In genomic region chr9:94613003-94613402, GRCh38 we compare ENCODE assay signal across 23 cellular contexts. TPM values are rescaled to one million over a fixed set of nuclear protein-coding genes. Genes with fewer than 3 reads are reported as not detected.
DNase-seq lines count a peak whose midpoint lies in the region; FAIRE-seq and TF ChIP-seq lines count a peak whose summit lies in the region.
"Had no signal": no experiment of that assay in that cellular context is flagged by ENCODE, and none has a peak within 500 bp of the region (broad histone marks: within the 10 kb centered on the region; RNA-seq: fewer than 3 reads in every experiment).

No MANE protein-coding gene starts in this region.

- H3K27me3 ChIP-seq in osteoblast (ENCODE audit: insufficient read depth, low read length): peaks cover 16% of the 10 kb centered on the region
- H3K27me3 ChIP-seq: adrenal gland, BLaER1, breast epithelium had no signal

- no peak for FAIRE-seq in D721Med (lab: Jason Lieb, UNC)
- FAIRE-seq: small intestine had no signal

- DNase-seq in D721Med (ENCODE audit: insufficient read length, low spot score) (no peak), KBM-7 (peak; percentile 12), choroid plexus epithelial cell (ENCODE audit: low read depth) (peak; percentile 19), osteoblast (ENCODE audit: insufficient read length, low spot score, missing footprints) (no peak), NCI-H2107 treated with DMSO at 0.1 percent for 48 hours (lab: John Stamatoyannopoulos, UW; ENCODE audit: unreplicated experiment) (no peak), NCI-H2029 (lab: John Stamatoyannopoulos, UW) (no peak)
- no peak for DNase-seq in activated effector memory CD4-positive, alpha-beta T cell treated with Interleukin-2 at 50 U/mL for 16 hours
- DNase-seq: activated naive CD4-positive, alpha-beta T cell; activated T-cell treated with anti-CD3 and anti-CD28 coated beads, Interleukin-2, amount 50 U/mL, for 1 hour; adrenal gland; COR-L47; DMS79 treated with DMSO at 0.1 percent for 48 hours; left ventricle myocardium superior; MV-4-11; NCI-H1694 treated with DMSO at 0.1 percent for 48 hours; NCI-H748 treated with DMSO at 0.1 percent for 48 hours; psoas muscle; Right ventricle myocardium superior; small intestine; stimulated activated CD4-positive, alpha-beta T cell treated with anti-CD3 and anti-CD28 coated beads, Interleukin-2, amount 100 ng/mL, for 24 hours had no signal

- no peaks in the 10 kb centered on the region for H3K79me2 ChIP-seq in osteoblast (ENCODE audit: insufficient read depth, low read length)

- peak; percentile 0 for TF ChIP-seq CTCF in D721Med (IDR thresholded peaks at IDR 0.05; ENCODE audit: insufficient read depth, missing control alignments)
- peak; percentile 42 for TF ChIP-seq CTCF in choroid plexus epithelial cell (conservative IDR thresholded peaks at IDR 0.05; ENCODE audit: low read depth, low read length)
- peak; percentile 31 for TF ChIP-seq CTCF in osteoblast (IDR thresholded peaks at IDR 0.05; ENCODE audit: extremely low read depth, low read depth, low read length)

- H3K4me1 ChIP-seq in osteoblast (ENCODE audit: insufficient read depth, low read length): no peaks in the 10 kb centered on the region
- H3K4me1 ChIP-seq: breast epithelium, psoas muscle had no signal

- H3K4me3 ChIP-seq in choroid plexus epithelial cell (ENCODE audit: low read depth, low read length) (no peak overlapping the region), osteoblast (ENCODE audit: insufficient read depth, low read length) (no peak overlapping the region)
- H3K4me3 ChIP-seq: adrenal gland, BLaER1, breast epithelium, psoas muscle had no signal

- H3K36me3 ChIP-seq in osteoblast (ENCODE audit: insufficient read depth, low read length): no peaks in the 10 kb centered on the region
- H3K36me3 ChIP-seq: adrenal gland, BLaER1, breast epithelium had no signal

- no peak overlapping the region for H3K4me2 ChIP-seq in osteoblast (ENCODE audit: insufficient read depth, low read length)
- H3K4me2 ChIP-seq: BLaER1 had no signal

- H4K20me1 ChIP-seq in osteoblast (ENCODE audit: insufficient read depth, low read length): no peaks in the 10 kb centered on the region
- H4K20me1 ChIP-seq: BLaER1 had no signal

- no peak overlapping the region for H3K27ac ChIP-seq in osteoblast (ENCODE audit: low read depth, low read length)
- H3K27ac ChIP-seq: adrenal gland, BLaER1, breast epithelium, psoas muscle had no signal

- no peaks in the 10 kb centered on the region for H3K9me3 ChIP-seq in osteoblast (ENCODE audit: low read depth, low read length)
- H3K9me3 ChIP-seq: adrenal gland, BLaER1, breast epithelium, psoas muscle had no signal

- no peak overlapping the region for H2AFZ ChIP-seq in osteoblast (ENCODE audit: low read length)

- in situ Hi-C loops in KBM-7 (cut with MboI; ENCODE audit: low pct_unique_long_range_greater_than_20kb, low sequenced_read_pairs): no loop called here

RNA-seq across cellular contexts. Expression of gene FBP2, which starts 19.4 kb away (rescaled TPM):
- total RNA-seq in osteoblast: not detected in 2 replicates
- total RNA-seq: breast epithelium, left ventricle myocardium superior, OCI-LY7 had no signal

RNA-seq across cellular contexts. Expression of gene FBP1, which starts 26.3 kb away (rescaled TPM):
- 0.72 TPM in 1 of 2 replicates, not detected in the other for total RNA-seq in osteoblast

RNA-seq across cellular contexts. Expression of gene PCAT7, which starts 58.1 kb away (rescaled TPM):
- under 0.01 and 0.36 TPM in 2 replicates for total RNA-seq in osteoblast
- total RNA-seq: left ventricle myocardium superior had no signal

Comparison
In these comparisons a context has a peak if more than half of its experiments do, and no peak if none do; other contexts are left out.
1. DNase-seq: peak in KBM-7 (single experiment) and choroid plexus epithelial cell (single experiment); none in D721Med (single experiment), osteoblast (single experiment), activated effector memory CD4-positive, alpha-beta T cell treated with Interleukin-2 at 50 U/mL for 16 hours (single experiment), NCI-H2107 treated with DMSO at 0.1 percent for 48 hours (single experiment) and NCI-H2029 (single experiment).
2. Peak in every context shown above with its lines, with median percentiles within 50 percentile points of each other: CTCF ChIP-seq.